In the genomic region with DNA sequence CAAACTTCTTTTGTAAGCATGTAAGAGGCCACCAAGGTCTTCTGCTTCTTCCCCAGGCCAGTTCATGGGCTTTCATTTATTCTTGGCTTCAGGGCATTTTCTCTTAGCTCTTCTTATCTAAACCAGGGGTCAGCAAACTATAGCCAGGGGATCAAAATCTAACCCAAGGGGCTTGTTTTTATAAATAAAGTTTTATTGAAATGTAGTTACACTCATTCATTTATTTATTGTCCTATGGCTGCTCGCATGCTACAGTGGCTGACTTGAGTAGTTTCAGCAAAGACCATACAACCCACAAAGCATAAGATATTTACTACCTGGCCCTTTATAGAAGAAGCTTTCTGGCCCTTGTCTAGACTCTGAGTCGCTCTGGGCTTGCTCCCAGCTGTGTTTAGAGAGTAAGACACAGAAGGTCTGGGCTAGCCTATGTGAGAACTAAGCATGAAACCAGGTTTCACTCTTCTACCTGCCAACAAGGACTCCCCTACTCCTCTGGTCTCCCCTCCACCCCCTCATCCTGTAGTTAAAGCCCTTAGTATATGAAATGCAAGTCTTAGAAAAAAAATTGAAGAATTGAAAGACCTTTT, we compare ENCODE assay signal across 22 cellular contexts. TPM values are rescaled to one million over a fixed set of nuclear protein-coding genes. Genes with fewer than 3 reads are reported as not detected.
A peak's percentile ranks its signal among the peaks of the same experiment; 100 is the strongest.
DNase-seq lines count a peak whose midpoint lies in the region; ATAC-seq and TF ChIP-seq lines count a peak whose summit lies in the region.
"Had no signal": no experiment of that assay in that cellular context is flagged by ENCODE, and none has a peak within 500 bp of the region (broad histone marks: within the 10 kb centered on the region; RNA-seq: fewer than 3 reads in every experiment).

No MANE protein-coding gene starts in this region.

- no peaks in the 10 kb centered on the region for H3K9me2 ChIP-seq in OCI-LY7 (ENCODE audit: insufficient read depth, low read length)

- TF ChIP-seq CTCF in GM12865 (IDR thresholded peaks at IDR 0.05; ENCODE audit: insufficient read depth, low read depth, low read length, missing control alignments) (no peak), OCI-LY7 (conservative IDR thresholded peaks at IDR 0.05; ENCODE audit: low read length) (no peak)

- intact Hi-C loops in posterior cingulate gyrus (cut with DNase I): no loop called here
- intact Hi-C loops in OCI-LY7 (cut with micrococcal nuclease; ENCODE audit: unreplicated experiment): no loop called here

- H3K4me2 ChIP-seq in OCI-LY7 (ENCODE audit: low read length): no peak overlapping the region

- no peaks in the 10 kb centered on the region for H3K79me2 ChIP-seq in OCI-LY7 (ENCODE audit: insufficient read depth, low read depth, low read length)

- CTCF ChIA-PET in OCI-LY7 (lab: Charles Lee; ENCODE audit: unreplicated experiment): interaction anchor here (2.1 kb wide), 1 partner anchor 566 kb away, joined by 11 read pairs; no protein-coding TSS in a partner anchor

- peaks cover 43% of the 10 kb centered on the region for H3K4me1 ChIP-seq in OCI-LY7 (ENCODE audit: insufficient read depth, low read length, poor library complexity, severe bottlenecking)

- H3K4me3 ChIP-seq in GM12865 (ENCODE audit: low read depth, low read length) (no peak overlapping the region), OCI-LY7 (ENCODE audit: low read depth, low read length, poor library complexity, severe bottlenecking) (no peak overlapping the region)
- H3K4me3 ChIP-seq: dorsolateral prefrontal cortex, MG63, spleen had no signal

- ATAC-seq in GM19455 (IDR thresholded peaks at IDR 0.05; ENCODE audit: unreplicated experiment): peak; percentile 52
- peak; percentile 32 for ATAC-seq in HG02852 (IDR thresholded peaks at IDR 0.05; ENCODE audit: unreplicated experiment)
- ATAC-seq in HG03442 (IDR thresholded peaks at IDR 0.05; ENCODE audit: unreplicated experiment): peak; percentile 42
- ATAC-seq: left lobe of liver had no signal

- DNase-seq in GM12865 (ENCODE audit: low read depth) (peak; percentile 70), cerebellum (ENCODE audit: low spot score) (no peak), RPMI8226 (no peak), posterior cingulate gyrus (no peak), OCI-LY7 (ENCODE audit: low spot score) (no peak)
- DNase-seq: 8988T; amniotic stem cell; dorsolateral prefrontal cortex; MG63; midbrain; NCI-H187 treated with DMSO at 0.1 percent for 48 hours; NCI-H226; NK-92 treated with Interleukin-12 subunit alpha and Interleukin-12 subunit beta, amount 100 ng/mL, for 24 hours; spleen; stimulated activated CD8-positive, alpha-beta memory T cell treated with anti-CD3 and anti-CD28 coated beads, Interleukin-4, amount 100 ng/mL, for 48 hours had no signal

- no peaks in the 10 kb centered on the region for H3K9me3 ChIP-seq in OCI-LY7 (ENCODE audit: low read length)
- H3K9me3 ChIP-seq: MG63, spleen had no signal

- no TSS peak for BruUV-seq in OCI-LY7 (replicated peaks; lab: Mats Ljungman, UMichigan)

- H4K20me1 ChIP-seq in OCI-LY7 (ENCODE audit: insufficient read depth, low read length): no peaks in the 10 kb centered on the region

- POLR2A ChIA-PET in OCI-LY7 (lab: Charles Lee): interaction anchor here (0.5 to 1.1 kb wide), 3 partner anchors 329 to 807 kb away, joined by 3 read pairs; no protein-coding TSS in a partner anchor

- no peaks in the 10 kb centered on the region for H3K36me3 ChIP-seq in OCI-LY7 (ENCODE audit: insufficient read depth, low read length)
- H3K36me3 ChIP-seq: MG63, spleen had no signal

- no peak overlapping the region for H2AFZ ChIP-seq in OCI-LY7 (ENCODE audit: low read length)

- no peak overlapping the region for H3K27ac ChIP-seq in OCI-LY7 (ENCODE audit: low read depth, low read length, poor library complexity, severe bottlenecking)
- H3K27ac ChIP-seq: RWPE1, spleen had no signal

RNA-seq across cellular contexts. Expression of a gene that starts 43.2 kb away (rescaled TPM):
- not detected for total RNA-seq in cerebellum
- total RNA-seq in OCI-LY7 (2014; rRNA removed; shearing (Covaris generic)): 1.1 TPM in 1 of 2 replicates, not detected in the other
- total RNA-seq in OCI-LY7 (2022): not detected in 2 replicates
- total RNA-seq: cardiac septum, epithelial cell of proximal tubule, left lobe of liver, spleen had no signal
